ENCODE assay signal across 8 cellular contexts in genomic region chr18:5975111-5975622, GRCh38.
DNase-seq lines count a peak whose midpoint lies in the region; ATAC-seq and TF ChIP-seq lines count a peak whose summit lies in the region.

No MANE protein-coding gene starts in this region.

- no peaks in the 10 kb centered on the region for H3K27me3 Mint-ChIP-seq in nephron progenitor cell (ENCODE audit: low read depth, poor library complexity)
- peaks cover 2% of the 10 kb centered on the region for H3K27me3 Mint-ChIP-seq in glutamatergic neuron (ENCODE audit: unreplicated experiment)

- H3K27ac Mint-ChIP-seq in nephron progenitor cell (peak overlapping the region; percentile 59), glutamatergic neuron (ENCODE audit: unreplicated experiment) (no peak overlapping the region)

- H3K9me3 Mint-ChIP-seq in nephron progenitor cell (no peaks in the 10 kb centered on the region), glutamatergic neuron (ENCODE audit: unreplicated experiment) (peaks cover 2% of the 10 kb centered on the region)

- peak; percentile 59 for ATAC-seq in GM18858 (IDR thresholded peaks at IDR 0.05; ENCODE audit: unreplicated experiment)
- peak; percentile 63 for ATAC-seq in HG02623 (IDR thresholded peaks at IDR 0.05; ENCODE audit: unreplicated experiment)

- peaks cover 16% of the 10 kb centered on the region for H3K4me1 Mint-ChIP-seq in nephron progenitor cell
- H3K4me1 Mint-ChIP-seq in glutamatergic neuron (ENCODE audit: low read depth, unreplicated experiment): peaks cover 19% of the 10 kb centered on the region

- DNase-seq in NOMO-1 treated with DMSO at 0.1 percent for 48 hours (lab: John Stamatoyannopoulos, UW; ENCODE audit: unreplicated experiment) (peak; percentile 93), nephron progenitor cell (no peak), C1 segment of cervical spinal cord (lab: John Stamatoyannopoulos, UW) (no peak), glutamatergic neuron (no peak), NCI-H128 (lab: John Stamatoyannopoulos, UW; ENCODE audit: unreplicated experiment) (no peak), T1000 (lab: John Stamatoyannopoulos, UW) (no peak)

- H3K4me3 Mint-ChIP-seq in nephron progenitor cell: no peak overlapping the region
- H3K4me3 Mint-ChIP-seq in glutamatergic neuron (ENCODE audit: unreplicated experiment): no peak overlapping the region

- TF ChIP-seq CTCF in nephron progenitor cell (IDR thresholded peaks at IDR 0.05) (no peak), glutamatergic neuron (IDR thresholded peaks at IDR 0.05; ENCODE audit: partially characterized antibody, unreplicated experiment) (no peak)

- no peaks in the 10 kb centered on the region for H3K36me3 Mint-ChIP-seq in nephron progenitor cell (ENCODE audit: low read depth)
- H3K36me3 Mint-ChIP-seq in glutamatergic neuron (ENCODE audit: unreplicated experiment): no peaks in the 10 kb centered on the region
